In the genomic region with DNA sequence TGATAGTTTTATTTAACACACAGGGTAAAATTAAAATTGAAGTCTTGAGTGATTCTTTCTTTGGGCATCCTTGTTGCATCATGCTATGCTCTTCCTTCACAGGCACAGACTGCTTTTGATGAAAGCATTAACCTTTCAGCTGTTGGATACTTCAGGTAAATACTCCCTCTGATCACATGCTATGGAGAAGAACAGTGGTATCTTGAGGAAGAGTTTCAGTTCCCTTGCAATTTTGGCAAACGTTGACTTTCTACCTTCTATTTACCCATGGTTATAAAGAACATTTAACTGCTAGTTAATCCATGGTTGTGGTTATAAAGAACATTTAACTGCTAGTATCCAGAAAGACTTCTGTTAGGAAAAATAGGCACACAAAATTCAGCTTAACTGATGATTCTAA, we compare ENCODE assay signal across 5 cellular contexts.
"Had no signal": no experiment of that assay in that cellular context is flagged by ENCODE, and none has a peak within 500 bp of the region (broad histone marks: within the 10 kb centered on the region; RNA-seq: fewer than 3 reads in every experiment).

No MANE protein-coding gene starts in this region.

- DNase-seq: H9, HCEC 1CT, IMR-90 had no signal

- H3K4me3 ChIP-seq: GM23338, K562 had no signal

- ATAC-seq: GM23338, K562 had no signal
